ENCODE assay signal across 12 cellular contexts in genomic region chr1:55445416-55445815, GRCh38.
DNase-seq lines count a peak whose midpoint lies in the region; ATAC-seq and TF ChIP-seq lines count a peak whose summit lies in the region.
"Had no signal": no experiment of that assay in that cellular context is flagged by ENCODE, and none has a peak within 500 bp of the region (broad histone marks: within the 10 kb centered on the region; RNA-seq: fewer than 3 reads in every experiment).

No MANE protein-coding gene starts in this region.

- H3K36me3 Mint-ChIP-seq in activated CD8-positive, alpha-beta memory T cell treated with anti-CD3 and anti-CD28 coated beads, Interleukin-2, amount 10 ng/mL, durations not matched to agents 7 days and 5 days: no peaks in the 10 kb centered on the region

- H3K14ac ChIP-seq in mesenchymal stem cell (ENCODE audit: low read length in 2 of 2): peak overlapping the region in 1 of 2 experiments; percentile 46

- H3K36me3 ChIP-seq in mesenchymal stem cell (ENCODE audit: control insufficient read depth in 1 of 2, insufficient read depth in 2 of 2, low read depth in 1 of 2, low read length in 2 of 2): no peaks in the 10 kb centered on the region
- no peaks in the 10 kb centered on the region for H3K36me3 ChIP-seq in upper lobe of right lung

- H3K79me1 ChIP-seq in mesenchymal stem cell (replicated peaks; ENCODE audit: low read length, poor library complexity, severe bottlenecking): no peaks in the 10 kb centered on the region

- H2BK5ac ChIP-seq in mesenchymal stem cell (ENCODE audit: low read depth, low read length, poor library complexity, severe bottlenecking): no peak overlapping the region

- H4K8ac ChIP-seq in mesenchymal stem cell (ENCODE audit: low read length): peak overlapping the region; percentile 16

- H3K27me3 ChIP-seq in mesenchymal stem cell (ENCODE audit: control insufficient read depth in 1 of 2, insufficient read depth in 1 of 2, low read length in 2 of 2) (no peaks in the 10 kb centered on the region), upper lobe of right lung (no peaks in the 10 kb centered on the region)

- ATAC-seq in activated CD8-positive, alpha-beta memory T cell treated with anti-CD3 and anti-CD28 coated beads, Interleukin-2, amount 10 ng/mL, durations not matched to agents 7 days and 5 days: peak; percentile 49
- peak; percentile 76 for ATAC-seq in GM21390 (IDR thresholded peaks at IDR 0.05; ENCODE audit: unreplicated experiment)
- peak; percentile 55 for ATAC-seq in HG03175 (IDR thresholded peaks at IDR 0.05; ENCODE audit: unreplicated experiment)
- no peak for ATAC-seq in upper lobe of right lung

- H3K9me3 Mint-ChIP-seq in activated CD8-positive, alpha-beta memory T cell treated with anti-CD3 and anti-CD28 coated beads, Interleukin-2, amount 10 ng/mL, durations not matched to agents 7 days and 5 days (ENCODE audit: low read depth): no peaks in the 10 kb centered on the region

- H3K9me3 ChIP-seq in mesenchymal stem cell (ENCODE audit: control insufficient read depth, low read length): no peaks in the 10 kb centered on the region
- no peaks in the 10 kb centered on the region for H3K9me3 ChIP-seq in upper lobe of right lung

- TF ChIP-seq CTCF in upper lobe of right lung (IDR thresholded peaks at IDR 0.05): no peak

- H3K9ac ChIP-seq in mesenchymal stem cell (ENCODE audit: low read length): no peak overlapping the region
- H3K9ac ChIP-seq: parathyroid adenoma had no signal

- H3K23ac ChIP-seq in mesenchymal stem cell (ENCODE audit: low read length in 2 of 2): no peak overlapping the region

- H2BK15ac ChIP-seq in mesenchymal stem cell (ENCODE audit: low read depth, poor library complexity, severe bottlenecking): no peak overlapping the region

- H4K91ac ChIP-seq in mesenchymal stem cell (ENCODE audit: low read length): no peak overlapping the region

- peak overlapping the region; percentile 19 to 87 for H2BK12ac ChIP-seq in mesenchymal stem cell (ENCODE audit: low read length in 2 of 2)

- no peak overlapping the region for H2BK120ac ChIP-seq in mesenchymal stem cell (ENCODE audit: low read depth, low read length)

- H2AK5ac ChIP-seq in mesenchymal stem cell (ENCODE audit: low read length, severe bottlenecking): no peak overlapping the region

- H2AFZ ChIP-seq in mesenchymal stem cell (ENCODE audit: low read depth, low read length): no peak overlapping the region
- H2AFZ ChIP-seq: parathyroid adenoma had no signal

- H3K4me1 ChIP-seq in mesenchymal stem cell (ENCODE audit: control insufficient read depth, insufficient read depth, low read depth, low read length): peaks cover 3% of the 10 kb centered on the region
- no peaks in the 10 kb centered on the region for H3K4me1 ChIP-seq in upper lobe of right lung
- H3K4me1 ChIP-seq: parathyroid adenoma had no signal

- H3K4me2 ChIP-seq in mesenchymal stem cell (ENCODE audit: low read length, poor library complexity, severe bottlenecking): no peak overlapping the region

- H3K4me3 Mint-ChIP-seq in activated CD8-positive, alpha-beta memory T cell treated with anti-CD3 and anti-CD28 coated beads, Interleukin-2, amount 10 ng/mL, durations not matched to agents 7 days and 5 days: no peak overlapping the region

- no peak overlapping the region for H3K27ac Mint-ChIP-seq in activated CD8-positive, alpha-beta memory T cell treated with anti-CD3 and anti-CD28 coated beads, Interleukin-2, amount 10 ng/mL, durations not matched to agents 7 days and 5 days

- peak overlapping the region; percentile 40 to 68 for H3K18ac ChIP-seq in mesenchymal stem cell (ENCODE audit: low read depth in 1 of 2, low read length in 2 of 2)

- peaks cover 18% of the 10 kb centered on the region for H3K27me3 Mint-ChIP-seq in activated CD8-positive, alpha-beta memory T cell treated with anti-CD3 and anti-CD28 coated beads, Interleukin-2, amount 10 ng/mL, durations not matched to agents 7 days and 5 days

- peaks cover 2% of the 10 kb centered on the region for H3K4me1 Mint-ChIP-seq in activated CD8-positive, alpha-beta memory T cell treated with anti-CD3 and anti-CD28 coated beads, Interleukin-2, amount 10 ng/mL, durations not matched to agents 7 days and 5 days

- CTCF ChIA-PET in activated CD8-positive, alpha-beta memory T cell treated with anti-CD3 and anti-CD28 coated beads, Interleukin-2, amount 10 ng/mL, durations not matched to agents 7 days and 5 days (lab: Charles Lee): no interaction called here

- H3K4ac ChIP-seq in mesenchymal stem cell (ENCODE audit: low read depth in 1 of 2, low read length in 2 of 2): peak overlapping the region in 1 of 2 experiments; percentile 33

- H3K4me3 ChIP-seq in mesenchymal stem cell (ENCODE audit: insufficient read depth in 1 of 2, low read depth in 1 of 2, low read length in 2 of 2): no peak overlapping the region
- H3K4me3 ChIP-seq in upper lobe of right lung: no peak overlapping the region

- intact Hi-C loops in upper lobe of right lung (cut with DNase I): no loop called here

- 100% methylated on average over 2 of the region's 2 CpGs for WGBS in mesenchymal stem cell

- H3K27ac ChIP-seq in mesenchymal stem cell (ENCODE audit: low read length, poor library complexity, severe bottlenecking) (no peak overlapping the region), upper lobe of right lung (no peak overlapping the region)
- H3K27ac ChIP-seq: parathyroid adenoma had no signal

- DNase-seq in activated CD8-positive, alpha-beta memory T cell treated with anti-CD3 and anti-CD28 coated beads, Interleukin-2, amount 10 ng/mL, durations not matched to agents 7 days and 5 days: no peak
- no peak for DNase-seq in activated CD8-positive, alpha-beta memory T cell treated with anti-CD3 and anti-CD28 coated beads, Interleukin-2, amount 50 U/mL, for 4 hours
- no peak for DNase-seq in mesenchymal stem cell
- no peak for DNase-seq in H4 (ENCODE audit: low spot score)
- no peak for DNase-seq in upper lobe of right lung
- DNase-seq in COLO668 (lab: John Stamatoyannopoulos, UW; ENCODE audit: unreplicated experiment): no peak
- DNase-seq: DMS 273 treated with DMSO at 0.1 percent for 48 hours, NCI-H1048, NCI-H524 treated with DMSO at 0.1 percent for 48 hours had no signal
